ENCODE assay signal across 15 cellular contexts in genomic region chr1:66490817-66491216, GRCh38. TPM values are rescaled to one million over a fixed set of nuclear protein-coding genes. Genes with fewer than 3 reads are reported as not detected.
A peak's percentile ranks its signal among the peaks of the same experiment; 100 is the strongest.
DNase-seq lines count a peak whose midpoint lies in the region; ATAC-seq lines count a peak whose summit lies in the region.
"Had no signal": no experiment of that assay in that cellular context is flagged by ENCODE, and none has a peak within 500 bp of the region (broad histone marks: within the 10 kb centered on the region; RNA-seq: fewer than 3 reads in every experiment).

No MANE protein-coding gene starts in this region.

- ATAC-seq in HG03175 (IDR thresholded peaks at IDR 0.05; ENCODE audit: unreplicated experiment) (peak; percentile 77), GM18520 (IDR thresholded peaks at IDR 0.05; ENCODE audit: unreplicated experiment) (no peak)
- peak in 1 of 2 donors; percentile 79 for ATAC-seq in stimulated activated naive B cell treated with anti-CD40 and anti-IgM and Interleukin-4, amounts not matched to agents 10 μg/mL and 1 μg/mL and 100 μg/mL, for 72 hours (replicated peaks)

- H3K27ac Mint-ChIP-seq in stimulated activated naive B cell treated with anti-CD40 and anti-IgM and Interleukin-4, amounts not matched to agents 10 μg/mL and 1 μg/mL and 100 μg/mL, for 72 hours = peak overlapping the region; percentile 31
- H3K27ac Mint-ChIP-seq in CD8-positive, alpha-beta memory T cell = no peak overlapping the region
- H3K27ac Mint-ChIP-seq: CD4-positive, alpha-beta memory T cell had no signal

- H3K9me3 ChIP-seq in adipocyte (ENCODE audit: control insufficient read depth, low read length) = no peaks in the 10 kb centered on the region
- no peaks in the 10 kb centered on the region for H3K9me3 ChIP-seq in CD8-positive, alpha-beta memory T cell (ENCODE audit: low read length)

- H3K4me1 Mint-ChIP-seq in stimulated activated naive B cell treated with anti-CD40 and anti-IgM and Interleukin-4, amounts not matched to agents 10 μg/mL and 1 μg/mL and 100 μg/mL, for 72 hours = peaks cover 0 to 9% of the 10 kb centered on the region in 2 donors
- no peaks in the 10 kb centered on the region for H3K4me1 Mint-ChIP-seq in CD8-positive, alpha-beta memory T cell
- H3K4me1 Mint-ChIP-seq: CD4-positive, alpha-beta memory T cell had no signal

- POLR2A ChIA-PET in CD8-positive, alpha-beta memory T cell (lab: Charles Lee) = no interaction called here

- DNase-seq in SIG-M5 treated with dmso at 0.1 percent for 504 hours (lab: John Stamatoyannopoulos, UW; ENCODE audit: unreplicated experiment) = peak; percentile 10
- no peak for DNase-seq in SIG-M5 (lab: John Stamatoyannopoulos, UW)
- DNase-seq in adipocyte (ENCODE audit: low read depth) = peak; percentile 77
- no peak for DNase-seq in stimulated activated naive B cell treated with anti-CD40 and anti-IgM and Interleukin-4, amounts not matched to agents 10 μg/mL and 1 μg/mL and 100 μg/mL, for 72 hours
- DNase-seq in CD8-positive, alpha-beta memory T cell = no peak
- no peak for DNase-seq in NCI-H510A (lab: John Stamatoyannopoulos, UW)
- DNase-seq: CD4-positive, alpha-beta memory T cell; cortex of kidney; NCI-H1105; NCI-H446; PC-9; T-helper 1 cell had no signal

- H3K36me3 Mint-ChIP-seq in stimulated activated naive B cell treated with anti-CD40 and anti-IgM and Interleukin-4, amounts not matched to agents 10 μg/mL and 1 μg/mL and 100 μg/mL, for 72 hours = no peaks in the 10 kb centered on the region
- no peaks in the 10 kb centered on the region for H3K36me3 Mint-ChIP-seq in CD8-positive, alpha-beta memory T cell
- H3K36me3 Mint-ChIP-seq: CD4-positive, alpha-beta memory T cell had no signal

- no peaks in the 10 kb centered on the region for H3K36me3 ChIP-seq in adipocyte (ENCODE audit: control insufficient read depth, insufficient read depth, low read length, severe bottlenecking)
- H3K36me3 ChIP-seq in CD8-positive, alpha-beta memory T cell (ENCODE audit: insufficient read depth, low read length) = no peaks in the 10 kb centered on the region

- no peaks in the 10 kb centered on the region for H3K27me3 ChIP-seq in adipocyte (replicated peaks; ENCODE audit: control insufficient read depth, insufficient read depth, low read length)
- no peaks in the 10 kb centered on the region for H3K27me3 ChIP-seq in CD8-positive, alpha-beta memory T cell (ENCODE audit: insufficient read depth, low read length, poor library complexity, severe bottlenecking)

- H3K4me1 ChIP-seq in adipocyte (ENCODE audit: control insufficient read depth, insufficient read depth, low read length) = peaks cover 21% of the 10 kb centered on the region
- no peaks in the 10 kb centered on the region for H3K4me1 ChIP-seq in CD8-positive, alpha-beta memory T cell (ENCODE audit: insufficient read depth, low read length)

- H3K27ac ChIP-seq in CD8-positive, alpha-beta memory T cell (ENCODE audit: low read depth, low read length) = no peak overlapping the region
- H3K27ac ChIP-seq: 22Rv1, PC-9 had no signal

- H3K27me3 Mint-ChIP-seq in stimulated activated naive B cell treated with anti-CD40 and anti-IgM and Interleukin-4, amounts not matched to agents 10 μg/mL and 1 μg/mL and 100 μg/mL, for 72 hours = no peaks in the 10 kb centered on the region
- peaks cover 0 to 4% of the 10 kb centered on the region in 2 donors for H3K27me3 Mint-ChIP-seq in CD8-positive, alpha-beta memory T cell
- H3K27me3 Mint-ChIP-seq: CD4-positive, alpha-beta memory T cell had no signal

- no peak overlapping the region for H3K4me3 ChIP-seq in adipocyte (ENCODE audit: low read length)
- no peak overlapping the region for H3K4me3 ChIP-seq in CD8-positive, alpha-beta memory T cell (ENCODE audit: low read length)
- H3K4me3 ChIP-seq: PC-9 had no signal

- CTCF ChIA-PET in CD8-positive, alpha-beta memory T cell (lab: Charles Lee) = no interaction called here

- no peaks in the 10 kb centered on the region for H3K9me3 Mint-ChIP-seq in stimulated activated naive B cell treated with anti-CD40 and anti-IgM and Interleukin-4, amounts not matched to agents 10 μg/mL and 1 μg/mL and 100 μg/mL, for 72 hours
- no peaks in the 10 kb centered on the region for H3K9me3 Mint-ChIP-seq in CD8-positive, alpha-beta memory T cell
- H3K9me3 Mint-ChIP-seq: CD4-positive, alpha-beta memory T cell had no signal

- no peak overlapping the region for H3K4me3 Mint-ChIP-seq in stimulated activated naive B cell treated with anti-CD40 and anti-IgM and Interleukin-4, amounts not matched to agents 10 μg/mL and 1 μg/mL and 100 μg/mL, for 72 hours
- no peak overlapping the region for H3K4me3 Mint-ChIP-seq in CD8-positive, alpha-beta memory T cell
- H3K4me3 Mint-ChIP-seq: CD4-positive, alpha-beta memory T cell had no signal

- no peak overlapping the region for H3K9ac ChIP-seq in adipocyte (ENCODE audit: low read length)

RNA-seq across cellular contexts. Expression of gene SGIP1, which starts 43.1 kb away (rescaled TPM):
- not detected for total RNA-seq in CD8-positive, alpha-beta memory T cell
- polyA plus RNA-seq in CD8-positive, alpha-beta memory T cell = not detected
- total RNA-seq: CD4-positive, alpha-beta memory T cell; PC-9 had no signal
- polyA plus RNA-seq: CD4-positive, alpha-beta memory T cell had no signal

Comparison
In these comparisons a context has a peak if more than half of its experiments do, and no peak if none do; other contexts are left out.
1. DNase-seq: peak in SIG-M5 treated with dmso at 0.1 percent for 504 hours (single experiment) and adipocyte (single experiment); none in SIG-M5 (single experiment), stimulated activated naive B cell treated with anti-CD40 and anti-IgM and Interleukin-4, amounts not matched to agents 10 μg/mL and 1 μg/mL and 100 μg/mL, for 72 hours (single experiment), CD8-positive, alpha-beta memory T cell (0 of 5) and NCI-H510A (single experiment).